11 cellular contexts compared by ENCODE assay signal in the genomic region with DNA sequence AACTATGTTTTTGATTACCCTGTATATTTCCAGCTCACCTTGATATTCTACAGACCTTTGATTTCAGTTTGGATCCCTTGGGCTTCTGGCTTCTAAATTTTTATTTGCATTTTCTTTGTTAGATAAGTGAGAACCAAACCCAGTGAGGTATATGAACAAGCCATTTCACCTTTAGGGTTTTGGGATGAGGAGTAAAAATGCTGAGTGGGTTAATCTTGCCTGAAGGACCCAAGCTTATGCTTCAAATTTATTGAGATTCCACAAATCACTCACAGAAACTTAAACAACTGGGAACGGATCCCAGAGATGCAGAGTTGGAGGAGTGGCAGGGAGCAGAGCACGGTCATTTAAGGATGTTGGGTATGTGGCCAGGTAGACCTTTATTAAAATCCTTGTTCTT.
"Had no signal": no experiment of that assay in that cellular context is flagged by ENCODE, and none has a peak within 500 bp of the region (broad histone marks: within the 10 kb centered on the region; RNA-seq: fewer than 3 reads in every experiment).

No MANE protein-coding gene starts in this region.

- H3K27ac ChIP-seq: GM23248 had no signal

- H3K4me3 ChIP-seq: GM23248, GM23338, HAP-1 had no signal

- H3K9ac ChIP-seq: GM23248 had no signal

- DNase-seq: GOT3, H7, H9, HCEC 1CT, HFFc6 had no signal

- H3K4me2 ChIP-seq: GM23338 had no signal

- FAIRE-seq: H1, H54 had no signal

- ATAC-seq: GM23338, HCT116 had no signal

- H3K36me3 ChIP-seq: HAP-1 had no signal

- H2AFZ ChIP-seq: GM23248, GM23338 had no signal

- H3K4me1 ChIP-seq: HAP-1 had no signal

- H3K9me3 ChIP-seq: HAP-1 had no signal
